In the genomic region with DNA sequence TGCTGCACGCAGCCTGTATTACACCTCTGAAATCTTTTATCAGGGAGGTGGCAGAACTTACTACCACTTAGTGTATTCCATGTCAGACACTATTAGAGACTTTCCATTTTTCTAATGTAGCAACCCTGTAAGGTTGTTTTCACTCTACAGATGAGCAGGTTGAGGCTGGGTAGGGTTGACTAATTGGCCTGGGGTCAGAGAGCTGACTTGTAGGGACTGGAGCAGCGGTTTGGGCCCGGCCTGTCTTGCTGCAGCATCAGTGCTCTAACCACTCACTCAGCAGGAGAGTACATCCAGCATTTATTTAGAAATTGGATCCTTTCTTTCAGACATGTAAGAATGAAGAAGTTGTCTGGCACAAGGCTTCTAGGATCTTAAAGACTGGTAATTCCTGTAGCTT, we compare ENCODE assay signal across 1 cellular context.
TF ChIP-seq lines count a peak whose summit lies in the region.

No MANE protein-coding gene starts in this region.

TF ChIP-seq in SK-N-SH treated with all-trans-retinoic acid at 6 μM for 48 hours, 23 proteins besides CTCF, POLR2A, EP300 and RAD21 (continued from another document):
- TF ChIP-seq, protein P1, sequence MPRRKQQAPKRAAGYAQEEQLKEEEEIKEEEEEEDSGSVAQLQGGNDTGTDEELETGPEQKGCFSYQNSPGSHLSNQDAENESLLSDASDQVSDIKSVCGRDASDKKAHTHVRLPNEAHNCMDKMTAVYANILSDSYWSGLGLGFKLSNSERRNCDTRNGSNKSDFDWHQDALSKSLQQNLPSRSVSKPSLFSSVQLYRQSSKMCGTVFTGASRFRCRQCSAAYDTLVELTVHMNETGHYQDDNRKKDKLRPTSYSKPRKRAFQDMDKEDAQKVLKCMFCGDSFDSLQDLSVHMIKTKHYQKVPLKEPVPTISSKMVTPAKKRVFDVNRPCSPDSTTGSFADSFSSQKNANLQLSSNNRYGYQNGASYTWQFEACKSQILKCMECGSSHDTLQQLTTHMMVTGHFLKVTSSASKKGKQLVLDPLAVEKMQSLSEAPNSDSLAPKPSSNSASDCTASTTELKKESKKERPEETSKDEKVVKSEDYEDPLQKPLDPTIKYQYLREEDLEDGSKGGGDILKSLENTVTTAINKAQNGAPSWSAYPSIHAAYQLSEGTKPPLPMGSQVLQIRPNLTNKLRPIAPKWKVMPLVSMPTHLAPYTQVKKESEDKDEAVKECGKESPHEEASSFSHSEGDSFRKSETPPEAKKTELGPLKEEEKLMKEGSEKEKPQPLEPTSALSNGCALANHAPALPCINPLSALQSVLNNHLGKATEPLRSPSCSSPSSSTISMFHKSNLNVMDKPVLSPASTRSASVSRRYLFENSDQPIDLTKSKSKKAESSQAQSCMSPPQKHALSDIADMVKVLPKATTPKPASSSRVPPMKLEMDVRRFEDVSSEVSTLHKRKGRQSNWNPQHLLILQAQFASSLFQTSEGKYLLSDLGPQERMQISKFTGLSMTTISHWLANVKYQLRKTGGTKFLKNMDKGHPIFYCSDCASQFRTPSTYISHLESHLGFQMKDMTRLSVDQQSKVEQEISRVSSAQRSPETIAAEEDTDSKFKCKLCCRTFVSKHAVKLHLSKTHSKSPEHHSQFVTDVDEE (CRISPR knock-in tag; IDR thresholded peaks at IDR 0.05), result no peak
- TF ChIP-seq ZFP3 (CRISPR knock-in tag; IDR thresholded peaks at IDR 0.05) (no peak), ZNF70 (CRISPR knock-in tag; IDR thresholded peaks at IDR 0.05) (no peak)
